21 cellular contexts compared by ENCODE assay signal in the genomic region with DNA sequence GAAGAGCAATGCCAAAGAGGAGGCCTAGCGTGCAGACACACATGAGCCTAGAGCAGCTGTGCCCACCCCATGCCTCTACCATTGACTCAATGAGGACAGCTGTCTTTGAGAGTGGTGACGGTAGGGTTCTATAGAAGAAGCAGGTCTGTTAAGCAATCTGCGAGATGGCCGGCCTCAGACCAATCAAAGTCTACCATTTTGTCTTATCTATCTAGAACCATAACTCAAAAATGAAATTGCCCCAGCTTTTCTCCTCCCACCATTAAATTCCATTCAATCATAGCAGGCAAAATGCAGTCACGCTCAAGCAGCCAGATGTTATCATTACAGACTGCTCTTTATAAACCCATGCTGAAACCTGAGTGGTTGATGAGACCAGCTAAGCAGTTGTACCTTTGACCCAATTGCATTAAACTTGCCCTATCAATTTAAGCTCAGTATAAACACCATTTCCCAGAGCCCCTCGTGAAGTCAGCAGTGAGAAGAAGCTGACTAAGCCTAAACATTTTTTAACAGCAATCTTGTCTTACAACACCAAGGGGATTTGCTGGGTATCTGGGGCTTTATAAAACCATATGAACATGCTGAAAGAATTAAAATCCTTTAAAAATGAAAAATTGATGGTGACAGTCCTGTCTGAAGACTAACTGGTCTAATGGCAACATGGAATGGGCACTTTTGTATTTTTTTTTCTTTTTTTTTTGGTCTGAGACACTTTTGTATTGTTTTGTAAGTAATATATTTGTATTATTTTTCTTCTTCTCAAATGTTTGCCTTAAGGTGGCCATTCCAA. TPM values are rescaled to one million over a fixed set of nuclear protein-coding genes. Genes with fewer than 3 reads are reported as not detected.
DNase-seq lines count a peak whose midpoint lies in the region; TF ChIP-seq lines count a peak whose summit lies in the region.
"Had no signal": no experiment of that assay in that cellular context is flagged by ENCODE, and none has a peak within 500 bp of the region (broad histone marks: within the 10 kb centered on the region; RNA-seq: fewer than 3 reads in every experiment).

No MANE protein-coding gene starts in this region.

- H3K36me3 ChIP-seq in mesenchymal stem cell (ENCODE audit: control insufficient read depth in 1 of 2, insufficient read depth in 2 of 2, low read depth in 1 of 2, low read length in 2 of 2) (peaks cover 0 to 1% of the 10 kb centered on the region in 2 experiments), esophagus squamous epithelium (no peaks in the 10 kb centered on the region)
- H3K36me3 ChIP-seq: adrenal gland, HAP-1, uterus had no signal

- no peak overlapping the region for H3K4me3 ChIP-seq in HFF-Myc (replicated peaks; ENCODE audit: low read depth, low read length)
- H3K4me3 ChIP-seq in mesenchymal stem cell (ENCODE audit: insufficient read depth in 1 of 2, low read depth in 1 of 2, low read length in 2 of 2): no peak overlapping the region
- no peak overlapping the region for H3K4me3 ChIP-seq in esophagus squamous epithelium
- H3K4me3 ChIP-seq: adrenal gland, HAP-1, uterus had no signal

- no peak overlapping the region for H4K8ac ChIP-seq in mesenchymal stem cell (ENCODE audit: low read length)

- H2BK120ac ChIP-seq in mesenchymal stem cell (ENCODE audit: low read depth, low read length): no peak overlapping the region

- H3K4me2 ChIP-seq in mesenchymal stem cell (ENCODE audit: low read length, poor library complexity, severe bottlenecking): no peak overlapping the region

- H2AK5ac ChIP-seq in mesenchymal stem cell (ENCODE audit: low read length, severe bottlenecking): no peak overlapping the region

- H3K27me3 ChIP-seq in mesenchymal stem cell (ENCODE audit: control insufficient read depth in 1 of 2, insufficient read depth in 1 of 2, low read length in 2 of 2) (no peaks in the 10 kb centered on the region), esophagus squamous epithelium (no peaks in the 10 kb centered on the region)
- H3K27me3 ChIP-seq: adrenal gland, uterus had no signal

- no peaks in the 10 kb centered on the region for H3K9me3 ChIP-seq in mesenchymal stem cell (ENCODE audit: control insufficient read depth, low read length)
- H3K9me3 ChIP-seq in esophagus squamous epithelium: no peaks in the 10 kb centered on the region
- H3K9me3 ChIP-seq: adrenal gland, HAP-1, uterus had no signal

- H3K18ac ChIP-seq in mesenchymal stem cell (ENCODE audit: low read depth in 1 of 2, low read length in 2 of 2): no peak overlapping the region

- H4K91ac ChIP-seq in mesenchymal stem cell (ENCODE audit: low read length): no peak overlapping the region

- H2BK5ac ChIP-seq in mesenchymal stem cell (ENCODE audit: low read depth, low read length, poor library complexity, severe bottlenecking): no peak overlapping the region

- 66% methylated on average over 5 of the region's 6 CpGs for WGBS in mesenchymal stem cell
- WGBS in esophagus squamous epithelium, 2 donors: 89 to 94% methylated on average over 5 to 6 of the region's 6 CpGs

- no peak for TF ChIP-seq POLR2A in esophagus squamous epithelium (IDR thresholded peaks at IDR 0.05)

- no peak overlapping the region for H3K9ac ChIP-seq in mesenchymal stem cell (ENCODE audit: low read length)

- H3K27ac ChIP-seq in mesenchymal stem cell (ENCODE audit: low read length, poor library complexity, severe bottlenecking) (no peak overlapping the region), esophagus squamous epithelium (no peak overlapping the region)
- H3K27ac ChIP-seq: adrenal gland, uterus had no signal

- no peaks in the 10 kb centered on the region for H3K79me1 ChIP-seq in mesenchymal stem cell (replicated peaks; ENCODE audit: low read length, poor library complexity, severe bottlenecking)

- no peak overlapping the region for H2AFZ ChIP-seq in mesenchymal stem cell (ENCODE audit: low read depth, low read length)

- no peak for TF ChIP-seq CTCF in AG09319 (IDR thresholded peaks at IDR 0.05; ENCODE audit: low read depth, low read length)
- TF ChIP-seq CTCF in HFF-Myc (IDR thresholded peaks at IDR 0.05; ENCODE audit: low read depth, low read length, missing control alignments): no peak
- TF ChIP-seq CTCF in esophagus squamous epithelium (IDR thresholded peaks at IDR 0.05): no peak

- H3K4me1 ChIP-seq in mesenchymal stem cell (ENCODE audit: control insufficient read depth, insufficient read depth, low read depth, low read length) (peaks cover 6% of the 10 kb centered on the region), esophagus squamous epithelium (peaks cover 0 to 22% (median 5%) of the 10 kb centered on the region in 3 donors)
- H3K4me1 ChIP-seq: adrenal gland, uterus had no signal

- no peak overlapping the region for H3K23ac ChIP-seq in mesenchymal stem cell (ENCODE audit: low read length in 2 of 2)

- no peak overlapping the region for H2BK15ac ChIP-seq in mesenchymal stem cell (ENCODE audit: low read depth, poor library complexity, severe bottlenecking)

- DNase-seq in AG09319 (ENCODE audit: extremely low read depth, low read depth) (peak; percentile 95), HFF-Myc (ENCODE audit: extremely low read depth, low read depth) (peak; percentile 53), amniotic stem cell (lab: John Stamatoyannopoulos, UW) (peak; percentile 44), mesenchymal stem cell (peak; percentile 3), kidney glomerular epithelial cell (lab: John Stamatoyannopoulos, UW) (no peak), KG1 (lab: John Stamatoyannopoulos, UW) (no peak), DMS79 (lab: John Stamatoyannopoulos, UW) (no peak), esophagus squamous epithelium (lab: John Stamatoyannopoulos, UW) (no peak)
- DNase-seq: activated CD4-positive, alpha-beta T cell treated with anti-CD3 and anti-CD28 coated beads, Interleukin-2, amount 50 U/mL, for 48 hours; activated gamma-delta T cell; adrenal gland; CD8-positive, alpha-beta memory T cell; dermis blood vessel endothelial cell; naive B cell; NCI-H1436; occipital lobe; right cardiac atrium; stimulated activated CD4-positive, alpha-beta T cell treated with anti-CD3 and anti-CD28 coated beads, Interleukin-15, amount 100 ng/mL, for 24 hours; uterus had no signal

- no peak overlapping the region for H2BK12ac ChIP-seq in mesenchymal stem cell (ENCODE audit: low read length in 2 of 2)

- no peak overlapping the region for H3K14ac ChIP-seq in mesenchymal stem cell (ENCODE audit: low read length in 2 of 2)

- intact Hi-C loops in esophagus squamous epithelium (cut with DNase I): no loop called here

- H3K4ac ChIP-seq in mesenchymal stem cell (ENCODE audit: low read depth in 1 of 2, low read length in 2 of 2): no peak overlapping the region

RNA-seq across cellular contexts. Expression of a gene that starts 57.5 kb away (rescaled TPM):
- 0.07 TPM for polyA plus RNA-seq in mesenchymal stem cell (2013, experiment 1 of 2)
- polyA plus RNA-seq in mesenchymal stem cell (2013, experiment 2 of 2): 0.08 TPM
- total RNA-seq in esophagus squamous epithelium: 1 to 10 TPM; 2.2 to 6.0 (median 3.4) TPM
- total RNA-seq: CD8-positive, alpha-beta memory T cell; T-helper 2 cell treated with Interferon-gamma antibody and Interleukin-4, amounts not matched to agents 100 ng/mL and 5 ng/mL, for 36 hours had no signal
- polyA plus RNA-seq: CD8-positive, alpha-beta memory T cell had no signal

Comparison
In these comparisons a context has a peak if more than half of its experiments do, and no peak if none do; other contexts are left out.
1. DNase-seq: peak in AG09319 (single experiment), HFF-Myc (single experiment), amniotic stem cell (single experiment) and mesenchymal stem cell (single experiment); none in kidney glomerular epithelial cell (single experiment), KG1 (single experiment), DMS79 (single experiment) and esophagus squamous epithelium (single experiment).